In the genomic region with DNA sequence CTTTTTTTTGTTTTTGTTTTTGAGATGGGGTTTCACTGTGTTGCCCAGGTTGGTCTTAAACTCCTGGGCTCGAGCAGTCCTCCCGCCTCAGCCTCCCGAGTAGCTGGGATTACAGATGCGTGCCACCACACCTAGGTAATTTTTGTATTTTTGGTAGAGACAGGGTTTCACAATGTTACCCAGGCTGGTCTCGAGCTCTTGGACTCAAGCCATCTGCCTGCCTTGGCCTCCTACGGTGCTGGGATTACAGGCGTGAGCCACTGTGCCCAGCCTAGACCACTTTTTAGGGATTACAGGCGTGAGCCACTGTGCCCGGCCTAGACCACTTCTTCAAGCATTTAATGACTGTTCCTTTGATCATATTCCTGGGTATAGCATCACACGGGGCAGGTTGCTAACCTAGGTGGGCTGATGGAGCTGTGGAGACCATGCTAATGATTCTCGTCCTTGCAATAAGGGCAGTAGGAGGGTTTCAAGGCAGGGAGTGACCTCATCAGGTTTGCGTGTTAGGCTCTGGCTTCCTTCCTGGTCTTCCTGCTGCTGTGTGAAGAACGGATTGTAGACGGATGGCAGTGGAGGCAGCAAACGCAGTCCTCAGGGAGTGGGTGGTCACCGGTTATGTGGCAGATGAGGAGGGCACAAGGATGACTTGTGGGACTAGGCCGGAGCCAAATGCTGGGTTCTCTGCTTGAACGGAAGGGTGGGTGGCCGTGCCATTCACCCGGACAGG, we compare ENCODE assay signal across 1 cellular context.
TF ChIP-seq lines count a peak whose summit lies in the region.

No MANE protein-coding gene starts in this region.

TF ChIP-seq in IMR-90, 13 proteins besides CTCF, POLR2A, EP300 and RAD21:
- TF ChIP-seq MAZ (IDR thresholded peaks at IDR 0.05; ENCODE audit: borderline replicate concordance, low read depth, low read length) (no peak), FOS (IDR thresholded peaks at IDR 0.05; ENCODE audit: low read depth, low read length) (no peak), SMC3 (IDR thresholded peaks at IDR 0.05; ENCODE audit: low read depth, low read length) (no peak), RFX5 (IDR thresholded peaks at IDR 0.05; ENCODE audit: low read depth, low read length) (no peak), NFE2L2 (IDR thresholded peaks at IDR 0.05; ENCODE audit: low read depth, low read length) (no peak), MAFK (IDR thresholded peaks at IDR 0.05; ENCODE audit: low read depth, low read length) (no peak), RCOR1 (IDR thresholded peaks at IDR 0.05; ENCODE audit: insufficient replicate concordance, low read length) (no peak), CEBPB (IDR thresholded peaks at IDR 0.05; ENCODE audit: low read depth, low read length) (no peak), MXI1 (IDR thresholded peaks at IDR 0.05; ENCODE audit: borderline replicate concordance, low read depth, low read length) (no peak), BHLHE40 (IDR thresholded peaks at IDR 0.05; ENCODE audit: low read depth, low read length) (no peak), CHD1 (IDR thresholded peaks at IDR 0.05; ENCODE audit: low read depth, low read length) (no peak)
- TF ChIP-seq, protein P1, sequence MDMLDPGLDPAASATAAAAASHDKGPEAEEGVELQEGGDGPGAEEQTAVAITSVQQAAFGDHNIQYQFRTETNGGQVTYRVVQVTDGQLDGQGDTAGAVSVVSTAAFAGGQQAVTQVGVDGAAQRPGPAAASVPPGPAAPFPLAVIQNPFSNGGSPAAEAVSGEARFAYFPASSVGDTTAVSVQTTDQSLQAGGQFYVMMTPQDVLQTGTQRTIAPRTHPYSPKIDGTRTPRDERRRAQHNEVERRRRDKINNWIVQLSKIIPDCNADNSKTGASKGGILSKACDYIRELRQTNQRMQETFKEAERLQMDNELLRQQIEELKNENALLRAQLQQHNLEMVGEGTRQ (IDR thresholded peaks at IDR 0.05; ENCODE audit: low read depth, low read length), result no peak
- TF ChIP-seq, protein P2, sequence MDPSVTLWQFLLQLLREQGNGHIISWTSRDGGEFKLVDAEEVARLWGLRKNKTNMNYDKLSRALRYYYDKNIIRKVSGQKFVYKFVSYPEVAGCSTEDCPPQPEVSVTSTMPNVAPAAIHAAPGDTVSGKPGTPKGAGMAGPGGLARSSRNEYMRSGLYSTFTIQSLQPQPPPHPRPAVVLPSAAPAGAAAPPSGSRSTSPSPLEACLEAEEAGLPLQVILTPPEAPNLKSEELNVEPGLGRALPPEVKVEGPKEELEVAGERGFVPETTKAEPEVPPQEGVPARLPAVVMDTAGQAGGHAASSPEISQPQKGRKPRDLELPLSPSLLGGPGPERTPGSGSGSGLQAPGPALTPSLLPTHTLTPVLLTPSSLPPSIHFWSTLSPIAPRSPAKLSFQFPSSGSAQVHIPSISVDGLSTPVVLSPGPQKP (IDR thresholded peaks at IDR 0.05; ENCODE audit: borderline replicate concordance, low read depth, low read length), result no peak
